Comparison of ENCODE assay signal across 1 cellular context in the genomic region with DNA sequence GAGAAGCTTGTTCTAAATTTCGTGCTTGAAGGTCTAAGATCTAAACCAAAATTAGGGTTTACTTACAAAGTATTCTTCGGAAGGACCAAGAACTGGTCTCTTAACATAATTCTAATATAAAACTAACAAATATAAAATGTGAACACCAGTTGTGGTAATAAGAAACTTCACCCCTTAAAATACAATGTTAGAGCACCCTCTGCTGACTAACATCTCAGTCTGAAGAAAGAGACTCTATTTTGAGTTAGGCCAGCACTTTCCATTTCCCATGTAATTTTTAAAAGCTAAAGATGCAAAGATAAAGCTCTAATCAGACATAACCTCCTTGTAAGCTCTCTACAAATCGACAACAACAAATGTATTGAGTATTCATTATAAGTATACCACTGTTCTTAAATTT.
TF ChIP-seq lines count a peak whose summit lies in the region.

No MANE protein-coding gene starts in this region.

TF ChIP-seq in WTC11, 78 proteins besides CTCF, POLR2A, EP300 and RAD21 (continued from another document):
- TF ChIP-seq, protein P1, sequence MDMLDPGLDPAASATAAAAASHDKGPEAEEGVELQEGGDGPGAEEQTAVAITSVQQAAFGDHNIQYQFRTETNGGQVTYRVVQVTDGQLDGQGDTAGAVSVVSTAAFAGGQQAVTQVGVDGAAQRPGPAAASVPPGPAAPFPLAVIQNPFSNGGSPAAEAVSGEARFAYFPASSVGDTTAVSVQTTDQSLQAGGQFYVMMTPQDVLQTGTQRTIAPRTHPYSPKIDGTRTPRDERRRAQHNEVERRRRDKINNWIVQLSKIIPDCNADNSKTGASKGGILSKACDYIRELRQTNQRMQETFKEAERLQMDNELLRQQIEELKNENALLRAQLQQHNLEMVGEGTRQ (CRISPR knock-in tag; IDR thresholded peaks at IDR 0.05): no peak
- TF ChIP-seq TEAD1 (CRISPR knock-in tag; IDR thresholded peaks at IDR 0.05): no peak
- TF ChIP-seq FOXP1 (CRISPR knock-in tag; IDR thresholded peaks at IDR 0.05; ENCODE audit: borderline replicate concordance): no peak
- TF ChIP-seq, protein P2, sequence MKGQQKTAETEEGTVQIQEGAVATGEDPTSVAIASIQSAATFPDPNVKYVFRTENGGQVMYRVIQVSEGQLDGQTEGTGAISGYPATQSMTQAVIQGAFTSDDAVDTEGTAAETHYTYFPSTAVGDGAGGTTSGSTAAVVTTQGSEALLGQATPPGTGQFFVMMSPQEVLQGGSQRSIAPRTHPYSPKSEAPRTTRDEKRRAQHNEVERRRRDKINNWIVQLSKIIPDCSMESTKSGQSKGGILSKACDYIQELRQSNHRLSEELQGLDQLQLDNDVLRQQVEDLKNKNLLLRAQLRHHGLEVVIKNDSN (CRISPR knock-in tag; IDR thresholded peaks at IDR 0.05): no peak
- TF ChIP-seq SMAD3 (CRISPR knock-in tag; IDR thresholded peaks at IDR 0.05; ENCODE audit: borderline replicate concordance): no peak
- TF ChIP-seq, protein P3, sequence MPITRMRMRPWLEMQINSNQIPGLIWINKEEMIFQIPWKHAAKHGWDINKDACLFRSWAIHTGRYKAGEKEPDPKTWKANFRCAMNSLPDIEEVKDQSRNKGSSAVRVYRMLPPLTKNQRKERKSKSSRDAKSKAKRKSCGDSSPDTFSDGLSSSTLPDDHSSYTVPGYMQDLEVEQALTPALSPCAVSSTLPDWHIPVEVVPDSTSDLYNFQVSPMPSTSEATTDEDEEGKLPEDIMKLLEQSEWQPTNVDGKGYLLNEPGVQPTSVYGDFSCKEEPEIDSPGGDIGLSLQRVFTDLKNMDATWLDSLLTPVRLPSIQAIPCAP (CRISPR knock-in tag; IDR thresholded peaks at IDR 0.05): no peak
